ENCODE assay signal across 1 cellular context in genomic region chr19:35449347-35450043, GRCh38.
TF ChIP-seq lines count a peak whose summit lies in the region.

No MANE protein-coding gene starts in this region.

TF ChIP-seq in HEK293, 187 proteins besides CTCF, POLR2A, EP300 and RAD21 (continued from another document):
- peak; percentile 68 for TF ChIP-seq ZNF398 (tag by site-specific recombination; IDR thresholded peaks at IDR 0.05)
- peak; percentile 72 for TF ChIP-seq GLIS1 (tag by site-specific recombination; IDR thresholded peaks at IDR 0.05)
- TF ChIP-seq ZSCAN30 (tag by site-specific recombination; IDR thresholded peaks at IDR 0.05), result no peak
